In the genomic region with DNA sequence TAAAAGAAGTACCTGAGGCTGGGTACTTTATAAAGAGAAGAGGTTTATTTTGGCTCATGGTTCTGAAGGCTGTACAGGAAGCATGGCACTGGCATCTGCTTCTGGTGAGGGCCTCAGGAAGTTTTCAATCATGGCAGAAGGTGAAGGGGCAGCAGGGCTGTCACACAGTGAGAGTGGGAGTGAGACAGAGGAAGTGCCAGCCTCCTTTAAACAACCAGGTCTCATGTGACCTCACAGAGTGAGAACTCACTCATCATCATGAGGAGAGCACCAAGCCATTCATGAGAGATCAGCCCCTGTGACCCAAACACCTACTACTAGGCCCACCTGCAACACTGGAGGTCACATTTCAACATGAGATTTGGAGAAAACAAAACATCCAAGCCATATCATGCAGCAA, we compare ENCODE assay signal across 18 cellular contexts. TPM values are rescaled to one million over a fixed set of nuclear protein-coding genes. Genes with fewer than 3 reads are reported as not detected.
DNase-seq lines count a peak whose midpoint lies in the region; ATAC-seq and TF ChIP-seq lines count a peak whose summit lies in the region.
"Had no signal": no experiment of that assay in that cellular context is flagged by ENCODE, and none has a peak within 500 bp of the region (broad histone marks: within the 10 kb centered on the region; RNA-seq: fewer than 3 reads in every experiment).

No MANE protein-coding gene starts in this region.

- no peak for DNase-seq in activated CD4-positive, alpha-beta T cell treated with anti-CD3 and anti-CD28 coated beads, Interleukin-2, amount 10 ng/mL, durations not matched to agents 24 days and 14 days
- no peak for DNase-seq in activated CD4-positive, alpha-beta T cell treated with anti-CD3 and anti-CD28 coated beads for 4 hours
- DNase-seq in activated CD4-positive, alpha-beta memory T cell treated with anti-CD3 and anti-CD28 coated beads, Interleukin-2, amount 10 ng/mL, durations not matched to agents 7 days and 5 days = no peak
- no peak for DNase-seq in natural killer cell
- DNase-seq in COLO668 (lab: John Stamatoyannopoulos, UW; ENCODE audit: unreplicated experiment) = no peak
- DNase-seq in stimulated activated CD4-positive, alpha-beta T cell treated with anti-CD3 and anti-CD28 coated beads, Interleukin-1b, Interleukin-23, amount 100 ng/mL, for 48 hours = no peak
- DNase-seq: activated CD8-positive, alpha-beta memory T cell treated with anti-CD3 and anti-CD28 coated beads for 24 hours; caudate nucleus; HFFc6; Karpas-422; NCI-H1105; NCI-H524; posterior cingulate gyrus; SHP77 treated with DMSO at 0.1 percent for 48 hours; stimulated activated CD4-positive, alpha-beta T cell treated with anti-CD3 and anti-CD28 coated beads, Interleukin-4, amount 100 ng/mL, for 4 hours; T-cell had no signal

- H3K4me3 Mint-ChIP-seq in activated CD4-positive, alpha-beta T cell treated with anti-CD3 and anti-CD28 coated beads, Interleukin-2, amount 10 ng/mL, durations not matched to agents 24 days and 14 days = no peak overlapping the region
- H3K4me3 Mint-ChIP-seq in activated CD4-positive, alpha-beta memory T cell treated with anti-CD3 and anti-CD28 coated beads, Interleukin-2, amount 10 ng/mL, durations not matched to agents 7 days and 5 days = no peak overlapping the region
- no peak overlapping the region for H3K4me3 Mint-ChIP-seq in natural killer cell
- H3K4me3 Mint-ChIP-seq: HFFc6, T-cell had no signal

- TF ChIP-seq CTCF in natural killer cell (IDR thresholded peaks at IDR 0.05) = no peak

- H3K27me3 Mint-ChIP-seq in activated CD4-positive, alpha-beta T cell treated with anti-CD3 and anti-CD28 coated beads, Interleukin-2, amount 10 ng/mL, durations not matched to agents 24 days and 14 days = no peaks in the 10 kb centered on the region
- no peaks in the 10 kb centered on the region for H3K27me3 Mint-ChIP-seq in activated CD4-positive, alpha-beta memory T cell treated with anti-CD3 and anti-CD28 coated beads, Interleukin-2, amount 10 ng/mL, durations not matched to agents 7 days and 5 days
- no peaks in the 10 kb centered on the region for H3K27me3 Mint-ChIP-seq in natural killer cell (ENCODE audit: low read depth in 2 of 2)
- H3K27me3 Mint-ChIP-seq: T-cell had no signal

- peak; percentile 16 for ATAC-seq in HG02610 (IDR thresholded peaks at IDR 0.05; ENCODE audit: unreplicated experiment)
- peak; percentile 70 to 83 (median 75) for ATAC-seq in natural killer cell
- ATAC-seq in GM19463 (IDR thresholded peaks at IDR 0.05; ENCODE audit: unreplicated experiment) = no peak
- ATAC-seq: T-cell had no signal

- peaks cover 35% of the 10 kb centered on the region for H3K4me1 Mint-ChIP-seq in activated CD4-positive, alpha-beta T cell treated with anti-CD3 and anti-CD28 coated beads, Interleukin-2, amount 10 ng/mL, durations not matched to agents 24 days and 14 days
- H3K4me1 Mint-ChIP-seq in activated CD4-positive, alpha-beta memory T cell treated with anti-CD3 and anti-CD28 coated beads, Interleukin-2, amount 10 ng/mL, durations not matched to agents 7 days and 5 days = peaks cover 34% of the 10 kb centered on the region
- H3K4me1 Mint-ChIP-seq in natural killer cell = peaks cover 45 to 54% of the 10 kb centered on the region in 2 donors

- peak overlapping the region; percentile 32 for H3K27ac Mint-ChIP-seq in activated CD4-positive, alpha-beta T cell treated with anti-CD3 and anti-CD28 coated beads, Interleukin-2, amount 10 ng/mL, durations not matched to agents 24 days and 14 days
- peak overlapping the region; percentile 55 for H3K27ac Mint-ChIP-seq in activated CD4-positive, alpha-beta memory T cell treated with anti-CD3 and anti-CD28 coated beads, Interleukin-2, amount 10 ng/mL, durations not matched to agents 7 days and 5 days
- H3K27ac Mint-ChIP-seq in natural killer cell = peak overlapping the region; percentile 59 to 81
- H3K27ac Mint-ChIP-seq: HFFc6, T-cell had no signal

- H3K9me3 Mint-ChIP-seq in activated CD4-positive, alpha-beta T cell treated with anti-CD3 and anti-CD28 coated beads, Interleukin-2, amount 10 ng/mL, durations not matched to agents 24 days and 14 days = peaks cover 21% of the 10 kb centered on the region
- H3K9me3 Mint-ChIP-seq in activated CD4-positive, alpha-beta memory T cell treated with anti-CD3 and anti-CD28 coated beads, Interleukin-2, amount 10 ng/mL, durations not matched to agents 7 days and 5 days = peaks cover 49% of the 10 kb centered on the region
- H3K9me3 Mint-ChIP-seq in natural killer cell = no peaks in the 10 kb centered on the region

- H3K36me3 Mint-ChIP-seq in activated CD4-positive, alpha-beta T cell treated with anti-CD3 and anti-CD28 coated beads, Interleukin-2, amount 10 ng/mL, durations not matched to agents 24 days and 14 days (ENCODE audit: low read depth) = peaks cover 24% of the 10 kb centered on the region
- peaks cover 33% of the 10 kb centered on the region for H3K36me3 Mint-ChIP-seq in activated CD4-positive, alpha-beta memory T cell treated with anti-CD3 and anti-CD28 coated beads, Interleukin-2, amount 10 ng/mL, durations not matched to agents 7 days and 5 days (ENCODE audit: low read depth)
- no peaks in the 10 kb centered on the region for H3K36me3 Mint-ChIP-seq in natural killer cell

- POLR2A ChIA-PET in activated CD4-positive, alpha-beta memory T cell treated with anti-CD3 and anti-CD28 coated beads, Interleukin-2, amount 10 ng/mL, durations not matched to agents 7 days and 5 days (lab: Charles Lee) = no interaction called here

- CTCF ChIA-PET in activated CD4-positive, alpha-beta memory T cell treated with anti-CD3 and anti-CD28 coated beads, Interleukin-2, amount 10 ng/mL, durations not matched to agents 7 days and 5 days (lab: Charles Lee) = no interaction called here

- intact Hi-C loops in activated CD4-positive, alpha-beta T cell treated with anti-CD3 and anti-CD28 coated beads, Interleukin-2, amount 10 ng/mL, durations not matched to agents 24 days and 14 days (cut with micrococcal nuclease) = no loop called here
- intact Hi-C loops in natural killer cell (cut with micrococcal nuclease) = no loop called here

RNA-seq across cellular contexts. Expression of a gene that starts 9.3 kb away (rescaled TPM):
- 90.6 and 92.4 TPM in 2 replicates for total RNA-seq in activated CD4-positive, alpha-beta T cell treated with anti-CD3 and anti-CD28 coated beads, Interleukin-2, amount 10 ng/mL, durations not matched to agents 24 days and 14 days
- total RNA-seq in activated CD4-positive, alpha-beta memory T cell treated with anti-CD3 and anti-CD28 coated beads, Interleukin-2, amount 10 ng/mL, durations not matched to agents 7 days and 5 days = 10 to 100 TPM; 74.9 to 75.1 TPM
- 100 to 1,000 TPM; 112 to 135 (median 115) TPM for total RNA-seq in natural killer cell
